Comparison of ENCODE assay signal across 25 cellular contexts in genomic region chr2:15225131-15225530, GRCh38.
A peak's percentile ranks its signal among the peaks of the same experiment; 100 is the strongest.
DNase-seq lines count a peak whose midpoint lies in the region; ATAC-seq, FAIRE-seq and TF ChIP-seq lines count a peak whose summit lies in the region.
"Had no signal": no experiment of that assay in that cellular context is flagged by ENCODE, and none has a peak within 500 bp of the region (broad histone marks: within the 10 kb centered on the region; RNA-seq: fewer than 3 reads in every experiment).

No MANE protein-coding gene starts in this region.

- H2AFZ ChIP-seq in endothelial cell of umbilical vein (ENCODE audit: low read depth, low read length) (no peak overlapping the region), trophoblast cell (ENCODE audit: insufficient read depth, low read length, poor library complexity) (no peak overlapping the region)

- intact Hi-C loops in endothelial cell of umbilical vein (cut with micrococcal nuclease) (loop anchor here (2.0 kb wide), 2 partner anchors 16 to 336 kb away; partner anchors contain the start of gene NBAS), kidney (cut with DNase I) (no loop called here)

- no peak overlapping the region for H3K4ac ChIP-seq in trophoblast cell (ENCODE audit: low read depth, low read length)

- no peak overlapping the region for H4K8ac ChIP-seq in trophoblast cell (ENCODE audit: low read depth, low read length)

- H3K9ac ChIP-seq in endothelial cell of umbilical vein (replicated peaks; ENCODE audit: extremely low read depth, insufficient read depth, low read length) (no peak overlapping the region), trophoblast cell (ENCODE audit: low read length) (no peak overlapping the region), kidney (ENCODE audit: low read length in 2 of 2) (no peak overlapping the region)
- H3K9ac ChIP-seq: BLaER1 had no signal

- H3K36me3 ChIP-seq in endothelial cell of umbilical vein (ENCODE audit: control insufficient read depth in 2 of 2, extremely low read depth in 1 of 2, insufficient read depth in 2 of 2, low read length in 2 of 2): no peaks in the 10 kb centered on the region
- no peaks in the 10 kb centered on the region for H3K36me3 ChIP-seq in trophoblast cell (ENCODE audit: control insufficient read depth in 1 of 2, insufficient read depth in 2 of 2, low read length in 2 of 2)
- H3K36me3 ChIP-seq in kidney (ENCODE audit: control insufficient read depth in 1 of 2, insufficient read depth in 2 of 2, low read length in 2 of 2): peaks cover 0 to 4% of the 10 kb centered on the region in 2 donors
- H3K36me3 ChIP-seq: BE2C, BLaER1 had no signal

- H3K9me3 ChIP-seq in endothelial cell of umbilical vein (replicated peaks; ENCODE audit: control insufficient read depth, insufficient read depth, low read length): no peaks in the 10 kb centered on the region
- no peaks in the 10 kb centered on the region for H3K9me3 ChIP-seq in trophoblast cell (ENCODE audit: insufficient read depth, low read depth, low read length)
- H3K9me3 ChIP-seq in kidney (ENCODE audit: control insufficient read depth in 1 of 2, low read length in 2 of 2): no peaks in the 10 kb centered on the region
- H3K9me3 ChIP-seq: BE2C had no signal

- H3K23ac ChIP-seq in trophoblast cell (ENCODE audit: low read length): no peak overlapping the region

- H3K14ac ChIP-seq in trophoblast cell (ENCODE audit: low read length): no peak overlapping the region

- dilution Hi-C loops in endothelial cell of umbilical vein (cut with MboI; ENCODE audit: extremely low pct_ligation_motif_present, low sequenced_read_pairs): no loop called here

- no peak overlapping the region for H2BK120ac ChIP-seq in trophoblast cell (ENCODE audit: insufficient read depth, low read length, poor library complexity)

- no peak overlapping the region for H4K91ac ChIP-seq in trophoblast cell (ENCODE audit: low read depth, low read length)

- H3K4me2 ChIP-seq in endothelial cell of umbilical vein (ENCODE audit: insufficient read depth, low read length) (no peak overlapping the region), trophoblast cell (ENCODE audit: low read length) (no peak overlapping the region)
- H3K4me2 ChIP-seq: BLaER1 had no signal

- POLR2A ChIA-PET in endothelial cell of umbilical vein (lab: Charles Lee): no interaction called here

- ATAC-seq in SK-N-SH treated with all-trans-retinoic acid at 6 μM for 48 hours: no peak
- ATAC-seq: GM12878 had no signal

- H2BK12ac ChIP-seq in trophoblast cell (ENCODE audit: low read length): no peak overlapping the region

- H4K12ac ChIP-seq in trophoblast cell (ENCODE audit: low read depth, low read length): no peak overlapping the region

- H4K20me1 ChIP-seq in endothelial cell of umbilical vein (replicated peaks; ENCODE audit: control insufficient read depth, extremely low read depth, insufficient read depth, low read length): no peaks in the 10 kb centered on the region
- H4K20me1 ChIP-seq: BLaER1 had no signal

- TF ChIP-seq POLR2A in endothelial cell of umbilical vein (IDR thresholded peaks at IDR 0.05; ENCODE audit: low read depth, low read length): no peak

- TF ChIP-seq CTCF in endothelial cell of umbilical vein (IDR thresholded peaks at IDR 0.05; ENCODE audit: extremely low read depth in 1 of 2, insufficient read depth in 1 of 2, low read depth in 1 of 2, low read length in 2 of 2) (no peak), kidney (IDR thresholded peaks at IDR 0.05; ENCODE audit: borderline replicate concordance, extremely low read depth, insufficient read depth) (no peak)

- H3K79me2 ChIP-seq in endothelial cell of umbilical vein (ENCODE audit: control insufficient read depth, insufficient read depth, low read length) (no peaks in the 10 kb centered on the region), trophoblast cell (ENCODE audit: control insufficient read depth, insufficient read depth, low read length, poor library complexity) (no peaks in the 10 kb centered on the region)

- WGBS in trophoblast cell (ENCODE audit: extremely low coverage, insufficient coverage, insufficient read length): no CpG with 5 or more reads among the region's 4 CpGs

- H3K4me3 ChIP-seq in endothelial cell of umbilical vein (replicated peaks in 1 of 3; ENCODE audit: insufficient read depth in 1 of 3, low read depth in 1 of 3, low read length in 3 of 3) (no peak overlapping the region), trophoblast cell (ENCODE audit: low read depth, low read length) (no peak overlapping the region), kidney (ENCODE audit: low read length in 2 of 2) (no peak overlapping the region)
- H3K4me3 ChIP-seq: BLaER1, GM12878 had no signal

- no TSS peak for BruUV-seq in endothelial cell of umbilical vein (replicated peaks; lab: Mats Ljungman, UMichigan)

- H3K9me1 ChIP-seq in endothelial cell of umbilical vein (replicated peaks; ENCODE audit: control insufficient read depth, extremely low read depth, insufficient read depth, low read length): no peaks in the 10 kb centered on the region

- H2AK5ac ChIP-seq in trophoblast cell (ENCODE audit: low read length): no peak overlapping the region

- FAIRE-seq in endothelial cell of umbilical vein (lab: Jason Lieb, UNC): no peak
- FAIRE-seq in kidney (lab: Jason Lieb, UNC): no peak
- FAIRE-seq: A204.1, GM12892, GM18507 had no signal

- H3K4me1 ChIP-seq in endothelial cell of umbilical vein (ENCODE audit: control insufficient read depth, extremely low read depth, insufficient read depth, low read length): peaks cover 17% of the 10 kb centered on the region
- H3K4me1 ChIP-seq in trophoblast cell (ENCODE audit: control insufficient read depth in 1 of 2, insufficient read depth in 2 of 2, low read length in 2 of 2): no peaks in the 10 kb centered on the region
- no peaks in the 10 kb centered on the region for H3K4me1 ChIP-seq in kidney (ENCODE audit: control insufficient read depth in 1 of 2, insufficient read depth in 1 of 2, low read depth in 1 of 2, low read length in 2 of 2)
- H3K4me1 ChIP-seq: BLaER1 had no signal

- H3K27me3 ChIP-seq in endothelial cell of umbilical vein (ENCODE audit: control insufficient read depth in 2 of 2, insufficient read depth in 2 of 2, low read length in 2 of 2) (no peaks in the 10 kb centered on the region), trophoblast cell (ENCODE audit: insufficient read depth, low read length) (no peaks in the 10 kb centered on the region)
- H3K27me3 ChIP-seq: BE2C, BLaER1 had no signal

- CTCF ChIA-PET in endothelial cell of umbilical vein (lab: Charles Lee): interaction anchor here (1.7 kb wide), 1 partner anchor 10 kb away, joined by 5 read pairs; no protein-coding TSS in a partner anchor

- H3K27ac ChIP-seq in endothelial cell of umbilical vein (ENCODE audit: insufficient read depth, low read depth, low read length) (peak overlapping the region; percentile 91), trophoblast cell (ENCODE audit: low read depth, low read length) (no peak overlapping the region), kidney (ENCODE audit: low read depth in 2 of 2, low read length in 2 of 2) (no peak overlapping the region)
- H3K27ac ChIP-seq: BLaER1 had no signal

- H3K18ac ChIP-seq in trophoblast cell (ENCODE audit: low read length): no peak overlapping the region

- H2BK5ac ChIP-seq in trophoblast cell (ENCODE audit: low read depth, low read length, poor library complexity): no peak overlapping the region

- no peaks in the 10 kb centered on the region for H3K79me1 ChIP-seq in trophoblast cell (ENCODE audit: low read length)

- DNase-seq in endothelial cell of umbilical vein (ENCODE audit: low read depth, low spot score) (no peak), trophoblast cell (peak; percentile 57 to 61), kidney (no peak), ecto neural progenitor cell (ENCODE audit: low spot score) (no peak)
- DNase-seq: 8988T; ACHN; BE2C; C1 segment of cervical spinal cord; CD4-positive, alpha-beta memory T cell; CD4-positive, CD25-positive, alpha-beta regulatory T cell; CD8-positive, alpha-beta memory T cell; COR-L47; DMS 273 treated with DMSO at 0.1 percent for 48 hours; DMS153; DMS53; DMS79; DND-41; EL; GDM1 had no signal

TF ChIP-seq in endothelial cell of umbilical vein, 7 proteins besides CTCF, POLR2A, EP300 and RAD21:
- TF ChIP-seq EZH2 (IDR thresholded peaks at IDR 0.05; ENCODE audit: borderline replicate concordance, low read depth, low read length, severe bottlenecking): no peak
- TF ChIP-seq GATA2 (IDR thresholded peaks at IDR 0.05; ENCODE audit: insufficient read depth, insufficient read length, low read depth, low read length): no peak
- TF ChIP-seq MAX (IDR thresholded peaks at IDR 0.05; ENCODE audit: insufficient read depth, insufficient read length): no peak
- TF ChIP-seq JUN (IDR thresholded peaks at IDR 0.05; ENCODE audit: borderline replicate concordance, insufficient read depth, insufficient read length, low read depth): no peak
- no peak for TF ChIP-seq FOS (IDR thresholded peaks at IDR 0.05; ENCODE audit: borderline replicate concordance, insufficient read depth, low read length)
- TF ChIP-seq POLR2AphosphoS5 (IDR thresholded peaks at IDR 0.05; ENCODE audit: insufficient read depth, low read depth, low read length): no peak
- no peak for TF ChIP-seq MYC (IDR thresholded peaks at IDR 0.05; ENCODE audit: low read depth, low read length)

TF ChIP-seq in SK-N-SH treated with all-trans-retinoic acid at 6 μM for 48 hours, 23 proteins besides CTCF, POLR2A, EP300 and RAD21 (continues in another document):
- TF ChIP-seq ZFP30 (CRISPR knock-in tag; IDR thresholded peaks at IDR 0.05) (no peak), POU6F1 (CRISPR knock-in tag; IDR thresholded peaks at IDR 0.05; ENCODE audit: borderline replicate concordance, low read depth) (no peak), SNAI2 (CRISPR knock-in tag; IDR thresholded peaks at IDR 0.05) (no peak), ZFP3 (CRISPR knock-in tag; IDR thresholded peaks at IDR 0.05) (no peak), ISL1 (CRISPR knock-in tag; IDR thresholded peaks at IDR 0.05) (no peak), ESRRG (CRISPR knock-in tag; IDR thresholded peaks at IDR 0.05) (no peak), GLIS3 (CRISPR knock-in tag; IDR thresholded peaks at IDR 0.05) (no peak), ZC3H10 (CRISPR knock-in tag; IDR thresholded peaks at IDR 0.05) (no peak)

Comparison
In these comparisons a context has a peak if more than half of its experiments do, and no peak if none do; other contexts are left out.
1. DNase-seq: peak in trophoblast cell (2 of 2); none in endothelial cell of umbilical vein (single experiment), kidney (single experiment) and ecto neural progenitor cell (single experiment).